ENCODE assay signal across 28 cellular contexts in genomic region chr10:110914411-110914810, GRCh38. TPM values are rescaled to one million over a fixed set of nuclear protein-coding genes. Genes with fewer than 3 reads are reported as not detected.
DNase-seq lines count a peak whose midpoint lies in the region; ATAC-seq, FAIRE-seq and TF ChIP-seq lines count a peak whose summit lies in the region.
"Had no signal": no experiment of that assay in that cellular context is flagged by ENCODE, and none has a peak within 500 bp of the region (broad histone marks: within the 10 kb centered on the region; RNA-seq: fewer than 3 reads in every experiment).

No MANE protein-coding gene starts in this region.

- H3K27ac Mint-ChIP-seq in T-helper 17 cell (no peak overlapping the region), progenitor cell of endocrine pancreas (no peak overlapping the region)
- H3K27ac Mint-ChIP-seq: activated CD4-positive, alpha-beta T cell treated with anti-CD3 and anti-CD28 coated beads for 36 hours; dendritic cell treated with granulocyte-macrophage colony-stimulating factor and Interleukin-4, amounts not matched to agents 40 ng/mL and 50 ng/mL, for 4 days had no signal

- H3K9me3 Mint-ChIP-seq in progenitor cell of endocrine pancreas (ENCODE audit: low read depth) = no peaks in the 10 kb centered on the region
- H3K9me3 Mint-ChIP-seq: dendritic cell treated with granulocyte-macrophage colony-stimulating factor and Interleukin-4, amounts not matched to agents 40 ng/mL and 50 ng/mL, for 4 days; endodermal cell; IgD-negative memory B cell; naive thymus-derived CD8-positive, alpha-beta T cell had no signal

- peaks cover 24% of the 10 kb centered on the region for H3K4me1 Mint-ChIP-seq in T-helper 17 cell
- H3K4me1 Mint-ChIP-seq in progenitor cell of endocrine pancreas (ENCODE audit: low read depth) = peaks cover 8% of the 10 kb centered on the region

- peaks cover 2% of the 10 kb centered on the region for H3K36me3 Mint-ChIP-seq in T-helper 17 cell (ENCODE audit: low read depth)
- H3K36me3 Mint-ChIP-seq in progenitor cell of endocrine pancreas (ENCODE audit: insufficient read depth) = peaks cover 1% of the 10 kb centered on the region
- H3K36me3 Mint-ChIP-seq: IgD-negative memory B cell had no signal

- H3K9me3 ChIP-seq in T-helper 17 cell (ENCODE audit: control insufficient read depth, low read length, poor library complexity, severe bottlenecking) = no peaks in the 10 kb centered on the region
- H3K9me3 ChIP-seq: ascending aorta, gastroesophageal sphincter had no signal

- ATAC-seq in T-helper 17 cell = no peak
- ATAC-seq: activated CD4-positive, alpha-beta T cell treated with anti-CD3 and anti-CD28 coated beads for 36 hours; esophagus mucosa; gastroesophageal sphincter; naive thymus-derived CD8-positive, alpha-beta T cell had no signal

- H3K4me3 Mint-ChIP-seq in T-helper 17 cell (peak overlapping the region; percentile 47), progenitor cell of endocrine pancreas (ENCODE audit: low read depth) (no peak overlapping the region)
- H3K4me3 Mint-ChIP-seq: activated CD4-positive, alpha-beta T cell treated with anti-CD3 and anti-CD28 coated beads for 36 hours; dendritic cell treated with granulocyte-macrophage colony-stimulating factor and Interleukin-4, amounts not matched to agents 40 ng/mL and 50 ng/mL, for 4 days; endodermal cell; IgD-negative memory B cell; naive thymus-derived CD8-positive, alpha-beta T cell had no signal

- FAIRE-seq in GM12891 (lab: Jason Lieb, UNC) = peak; percentile 71

- H3K4me3 ChIP-seq in AG10803 (ENCODE audit: low read length) = no peak overlapping the region
- no peak overlapping the region for H3K4me3 ChIP-seq in fibroblast of villous mesenchyme (ENCODE audit: low read depth, low read length)
- H3K4me3 ChIP-seq: ascending aorta, gastroesophageal sphincter, hepatocyte, lung had no signal

- DNase-seq in AG10803 (ENCODE audit: low read depth) (peak; percentile 72), GM12891 (ENCODE audit: insufficient read length, low spot score) (no peak), T-helper 17 cell (no peak), fibroblast of villous mesenchyme (ENCODE audit: low read depth) (peak; percentile 45), GM10266 (ENCODE audit: extremely low spot score) (no peak), cardiac septum (ENCODE audit: low spot score) (no peak), GOT3 (lab: John Stamatoyannopoulos, UW) (no peak), progenitor cell of endocrine pancreas (ENCODE audit: low spot score, unreplicated experiment) (no peak)
- DNase-seq: activated CD4-positive, alpha-beta T cell treated with anti-CD3 and anti-CD28 coated beads for 36 hours; activated effector memory CD4-positive, alpha-beta T cell treated with anti-CD3 and anti-CD28 coated beads, Interleukin-2, amount 50 U/mL, for 16 hours; caudate nucleus; endodermal cell; GDM1; naive thymus-derived CD8-positive, alpha-beta T cell; NCI-H1694 treated with DMSO at 0.1 percent for 48 hours; NCI-H2171 treated with DMSO at 0.1 percent for 48 hours; NCI-H510A; occipital lobe; Right ventricle myocardium superior; stimulated activated CD4-positive, alpha-beta T cell treated with anti-CD3 and anti-CD28 coated beads, Interleukin-4, amount 100 ng/mL, for 4 hours; T-helper 9 cell had no signal

- H3K27me3 Mint-ChIP-seq in T-helper 17 cell (no peaks in the 10 kb centered on the region), progenitor cell of endocrine pancreas (no peaks in the 10 kb centered on the region)
- H3K27me3 Mint-ChIP-seq: activated CD4-positive, alpha-beta T cell treated with anti-CD3 and anti-CD28 coated beads for 36 hours; dendritic cell treated with granulocyte-macrophage colony-stimulating factor and Interleukin-4, amounts not matched to agents 40 ng/mL and 50 ng/mL, for 4 days; IgD-negative memory B cell; naive thymus-derived CD8-positive, alpha-beta T cell had no signal

- intact Hi-C loops in cardiac septum (cut with DNase I) = no loop called here

- TF ChIP-seq CTCF in AG10803 (conservative IDR thresholded peaks at IDR 0.05; ENCODE audit: low read length) (no peak), fibroblast of villous mesenchyme (IDR thresholded peaks at IDR 0.05; ENCODE audit: insufficient read depth, low read depth, low read length) (no peak), GM10266 (IDR thresholded peaks at IDR 0.05; ENCODE audit: control insufficient read depth, insufficient read depth, low read depth, missing control alignments) (no peak), progenitor cell of endocrine pancreas (IDR thresholded peaks at IDR 0.05; ENCODE audit: unreplicated experiment) (no peak)

- no peak for TF ChIP-seq POLR2A in GM12891 (IDR thresholded peaks at IDR 0.05; ENCODE audit: low read depth, low read length)

TF ChIP-seq in GM12891, 5 proteins besides CTCF, POLR2A, EP300 and RAD21:
- TF ChIP-seq POLR2AphosphoS5 (IDR thresholded peaks at IDR 0.05; ENCODE audit: low read depth, low read length) = no peak
TF ChIP-seq in GM12891: peak in this region for 0.

RNA-seq across cellular contexts. Expression of gene BBIP1, which starts 4.6 kb away (rescaled TPM):
- polyA plus RNA-seq in GM12891 (2012; ENCODE audit: low read depth, missing spikeins) = 19.9 TPM
- 10 to 100 TPM; 30.8 to 36.4 TPM for total RNA-seq in T-helper 17 cell
- total RNA-seq in fibroblast of villous mesenchyme = 20.6 and 23.3 TPM in 2 replicates
- 31.1 TPM for total RNA-seq in cardiac septum
- total RNA-seq in progenitor cell of endocrine pancreas = 26.8 and 29.9 TPM in 2 replicates

RNA-seq across cellular contexts. Expression of gene SHOC2, which starts 5.0 kb away (rescaled TPM):
- 24.4 TPM for polyA plus RNA-seq in GM12891 (2012; ENCODE audit: low read depth, missing spikeins)
- total RNA-seq in T-helper 17 cell (10 to 100 TPM; 68.0 to 71.1 TPM), fibroblast of villous mesenchyme (50.9 and 69.5 TPM in 2 replicates), cardiac septum (51.4 TPM), progenitor cell of endocrine pancreas (45.9 and 47.5 TPM in 2 replicates)

RNA-seq across cellular contexts. Expression of gene PDCD4, which starts 42.7 kb away (rescaled TPM):
- polyA plus RNA-seq in GM12891 (2012; ENCODE audit: low read depth, missing spikeins) = 287 TPM
- total RNA-seq in T-helper 17 cell = 100 to 1,000 TPM; 307 TPM
- 18.4 and 35.8 TPM in 2 replicates for total RNA-seq in fibroblast of villous mesenchyme
- 42.0 TPM for total RNA-seq in cardiac septum
- total RNA-seq in progenitor cell of endocrine pancreas = 152 and 172 TPM in 2 replicates

Comparison
In these comparisons a context has a peak if more than half of its experiments do, and no peak if none do; other contexts are left out.
1. DNase-seq: peak in AG10803 (single experiment) and fibroblast of villous mesenchyme (single experiment); none in GM12891 (single experiment), T-helper 17 cell (0 of 3), GM10266 (single experiment), cardiac septum (single experiment), GOT3 (single experiment) and progenitor cell of endocrine pancreas (single experiment).